ENCODE assay signal across 10 cellular contexts in the genomic region with DNA sequence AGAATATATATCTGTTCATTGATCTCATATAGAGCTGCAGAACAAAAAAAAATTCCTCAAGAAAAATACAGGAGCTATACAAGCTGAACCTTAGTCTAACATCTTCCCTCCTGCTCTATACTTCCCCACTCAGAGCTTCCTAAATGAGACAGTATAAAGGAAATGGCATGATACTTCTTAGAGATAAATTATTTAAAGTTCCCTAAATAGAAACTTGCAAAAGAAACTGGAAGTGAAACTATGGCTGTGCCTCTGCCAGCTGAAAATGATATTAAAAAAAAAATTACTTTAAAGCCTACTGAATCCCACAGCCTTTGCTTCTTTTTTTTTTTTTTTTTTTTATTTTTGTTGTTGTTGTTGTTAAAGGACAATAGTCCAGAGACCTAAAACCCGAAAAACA. TPM values are rescaled to one million over a fixed set of nuclear protein-coding genes. Genes with fewer than 3 reads are reported as not detected.
DNase-seq lines count a peak whose midpoint lies in the region; ATAC-seq, FAIRE-seq and TF ChIP-seq lines count a peak whose summit lies in the region.
"Had no signal": no experiment of that assay in that cellular context is flagged by ENCODE, and none has a peak within 500 bp of the region (broad histone marks: within the 10 kb centered on the region; RNA-seq: fewer than 3 reads in every experiment).

No MANE protein-coding gene starts in this region.

- H3K9me2 ChIP-seq in PC-9 (ENCODE audit: insufficient read depth): no peaks in the 10 kb centered on the region

- H3K27ac ChIP-seq in astrocyte (ENCODE audit: low read depth, low read length): no peak overlapping the region
- no peak overlapping the region for H3K27ac ChIP-seq in PC-9
- H3K27ac ChIP-seq: ovary had no signal

- no peaks in the 10 kb centered on the region for H3K27me3 Mint-ChIP-seq in astrocyte (ENCODE audit: low read depth, unreplicated experiment)
- H3K27me3 Mint-ChIP-seq in nephron (ENCODE audit: low read depth): no peaks in the 10 kb centered on the region

- H3K9ac ChIP-seq in astrocyte (ENCODE audit: low read length): no peak overlapping the region

- FAIRE-seq in G401.6 (lab: Jason Lieb, UNC) (peak; percentile 37), astrocyte (lab: Jason Lieb, UNC) (no peak)

- H3F3A ChIP-seq in PC-9 (ENCODE audit: insufficient read depth, low read depth): peaks cover 75% of the 10 kb centered on the region

- no peak overlapping the region for H2AFZ ChIP-seq in astrocyte (ENCODE audit: low read depth, low read length)
- H2AFZ ChIP-seq in PC-9: no peak overlapping the region

- H3K79me2 ChIP-seq in astrocyte (ENCODE audit: insufficient read depth, low read length): peaks cover 65% of the 10 kb centered on the region
- peaks cover 74% of the 10 kb centered on the region for H3K79me2 ChIP-seq in PC-9 (ENCODE audit: low read depth)

- H3K27ac Mint-ChIP-seq in astrocyte (ENCODE audit: unreplicated experiment): peak overlapping the region; percentile 41
- peak overlapping the region in 2 of 3 experiments; percentile 25 to 26 for H3K27ac Mint-ChIP-seq in nephron

- DNase-seq in MV-4-11 (lab: John Stamatoyannopoulos, UW) (peak; percentile 85), astrocyte (ENCODE audit: low read depth) (no peak), NCI-H1105 treated with DMSO at 0.1 percent for 48 hours (lab: John Stamatoyannopoulos, UW) (no peak), PC-9 (no peak), NCI-H2107 treated with DMSO at 0.1 percent for 48 hours (lab: John Stamatoyannopoulos, UW; ENCODE audit: unreplicated experiment) (no peak)
- DNase-seq: ovary, PC-3 had no signal

- intact Hi-C loops in PC-9 (cut with micrococcal nuclease; ENCODE audit: unreplicated experiment): no loop called here

- BruUV-seq in PC-9 (replicated peaks; lab: Mats Ljungman, UMichigan): no TSS peak

- H3K4me1 ChIP-seq in astrocyte (ENCODE audit: insufficient read depth, low read length) (no peaks in the 10 kb centered on the region), PC-9 (replicated peaks; ENCODE audit: insufficient read depth) (no peaks in the 10 kb centered on the region)

- peaks cover 42% of the 10 kb centered on the region for H4K20me1 ChIP-seq in astrocyte (ENCODE audit: insufficient read depth, low read length)
- H4K20me1 ChIP-seq in PC-9 (ENCODE audit: insufficient read depth): peaks cover 53% of the 10 kb centered on the region

- peaks cover 5% of the 10 kb centered on the region for H3K4me1 Mint-ChIP-seq in astrocyte (ENCODE audit: low read depth, unreplicated experiment)
- H3K4me1 Mint-ChIP-seq in nephron: peaks cover 5% of the 10 kb centered on the region

- H3K27me3 ChIP-seq in astrocyte (ENCODE audit: insufficient read depth, low read length) (no peaks in the 10 kb centered on the region), PC-9 (ENCODE audit: insufficient read depth, low read depth) (no peaks in the 10 kb centered on the region)
- H3K27me3 ChIP-seq: ovary had no signal

- no peak overlapping the region for H3K4me3 Mint-ChIP-seq in astrocyte (ENCODE audit: unreplicated experiment)
- H3K4me3 Mint-ChIP-seq in nephron: no peak overlapping the region

- H3K4me3 ChIP-seq in astrocyte (ENCODE audit: insufficient read depth, low read depth, low read length) (no peak overlapping the region), PC-9 (no peak overlapping the region)
- H3K4me3 ChIP-seq: ovary had no signal

- no peak for ATAC-seq in HG03354 (IDR thresholded peaks at IDR 0.05; ENCODE audit: poor library complexity, severe bottlenecking, unreplicated experiment)
- ATAC-seq: PC-3 had no signal

- POLR2A ChIA-PET in PC-9 (lab: Charles Lee; ENCODE audit: unreplicated experiment): interaction anchor here (0.5 to 0.9 kb wide), 3 partner anchors 146 to 161 kb away, joined by 4 to 7 read pairs (median 6); no protein-coding TSS in a partner anchor

- H3K36me3 Mint-ChIP-seq in astrocyte (ENCODE audit: low read depth, unreplicated experiment) (peaks cover 14% of the 10 kb centered on the region), nephron (ENCODE audit: low read depth) (peaks cover 39% of the 10 kb centered on the region)

- H3K4me2 ChIP-seq in astrocyte (ENCODE audit: low read length) (no peak overlapping the region), PC-9 (no peak overlapping the region)

- TF ChIP-seq CTCF in astrocyte (IDR thresholded peaks at IDR 0.05; ENCODE audit: insufficient read depth, low read depth, low read length): no peak
- no peak for TF ChIP-seq CTCF in nephron (IDR thresholded peaks at IDR 0.05; ENCODE audit: unreplicated experiment in 3 of 3)
- no peak for TF ChIP-seq CTCF in PC-9 (conservative IDR thresholded peaks at IDR 0.05)

- H3K9me3 Mint-ChIP-seq in astrocyte (ENCODE audit: unreplicated experiment): no peaks in the 10 kb centered on the region
- no peaks in the 10 kb centered on the region for H3K9me3 Mint-ChIP-seq in nephron

- peaks cover 15% of the 10 kb centered on the region for H3K36me3 ChIP-seq in astrocyte (ENCODE audit: insufficient read depth, low read length)
- H3K36me3 ChIP-seq in PC-9 (ENCODE audit: low read depth): peaks cover 28% of the 10 kb centered on the region
- H3K36me3 ChIP-seq: ovary had no signal

- CTCF ChIA-PET in PC-9 (lab: Charles Lee): interaction anchor here (0.5 to 1.2 kb wide), 5 partner anchors 10 to 321 kb away, joined by 3 to 7 read pairs (median 3); no protein-coding TSS in a partner anchor

- no peaks in the 10 kb centered on the region for H3K9me3 ChIP-seq in astrocyte (ENCODE audit: insufficient read depth, low read depth, low read length)
- H3K9me3 ChIP-seq in PC-9 (ENCODE audit: insufficient read depth, low read depth): no peaks in the 10 kb centered on the region
- H3K9me3 ChIP-seq: ovary had no signal

RNA-seq across cellular contexts. Expression of gene NEK9, which starts 11.6 kb away (rescaled TPM):
- total RNA-seq in astrocyte (45.2 and 56.3 TPM in 2 replicates), PC-9 (2021) (170 and 174 TPM in 2 replicates)

RNA-seq across cellular contexts. Expression of gene TMED10, which starts 37.9 kb away (rescaled TPM):
- total RNA-seq in astrocyte: 331 and 359 TPM in 2 replicates
- 709 and 770 TPM in 2 replicates for total RNA-seq in PC-9 (2021)
